9 cellular contexts compared by ENCODE assay signal in the genomic region with DNA sequence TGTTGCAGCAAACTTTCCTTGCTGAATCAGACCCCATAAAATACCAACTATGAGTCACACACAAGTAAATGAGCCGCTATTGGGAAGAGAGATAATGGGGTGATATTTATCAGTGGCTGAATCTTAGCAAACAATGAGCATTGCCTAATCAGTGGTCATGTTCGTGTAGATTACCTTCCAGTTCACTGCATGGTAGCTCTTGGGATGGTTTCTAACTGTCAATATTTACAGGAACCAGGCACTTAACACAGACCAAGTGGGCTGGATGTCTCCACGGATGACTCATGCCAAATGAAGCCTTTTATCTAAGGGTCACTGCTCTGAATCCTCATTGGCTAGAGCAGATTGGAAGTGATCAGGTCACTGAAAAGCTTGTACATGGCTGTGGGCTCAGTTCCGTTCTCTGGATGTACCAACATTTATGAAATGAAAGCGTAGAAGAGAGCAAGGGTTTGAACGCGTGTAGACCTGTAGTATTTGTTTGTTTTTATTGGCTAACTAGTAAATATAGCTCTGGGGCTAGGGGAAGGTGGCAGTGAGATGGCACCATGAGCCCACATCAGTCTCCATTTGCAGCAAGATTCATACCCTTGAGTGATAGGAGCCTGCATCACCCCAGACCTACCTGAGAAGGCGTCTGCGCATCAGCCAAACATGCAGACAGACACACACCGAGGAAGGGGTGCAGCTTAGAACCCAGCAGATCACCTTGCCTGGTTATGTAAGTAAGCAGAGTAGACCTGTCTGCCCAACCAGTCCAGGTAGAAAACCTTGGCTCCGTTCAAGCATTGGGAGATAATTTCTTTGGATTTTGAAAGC.
DNase-seq lines count a peak whose midpoint lies in the region; ATAC-seq and TF ChIP-seq lines count a peak whose summit lies in the region.
"Had no signal": no experiment of that assay in that cellular context is flagged by ENCODE, and none has a peak within 500 bp of the region (broad histone marks: within the 10 kb centered on the region; RNA-seq: fewer than 3 reads in every experiment).

No MANE protein-coding gene starts in this region.

- intact Hi-C loops in activated CD4-positive, alpha-beta T cell treated with anti-CD3 and anti-CD28 coated beads, Interleukin-2, amount 10 ng/mL, durations not matched to agents 24 days and 14 days (cut with micrococcal nuclease) = no loop called here
- intact Hi-C loops in colonic mucosa (cut with DNase I) = no loop called here

- no peak for TF ChIP-seq CTCF in OCI-LY1 (IDR thresholded peaks at IDR 0.05; ENCODE audit: low read length)
- TF ChIP-seq CTCF in colonic mucosa (IDR thresholded peaks at IDR 0.05) = no peak
- TF ChIP-seq CTCF in nephron (IDR thresholded peaks at IDR 0.05; ENCODE audit: unreplicated experiment in 3 of 3) = no peak
- no peak for TF ChIP-seq CTCF in GM13976 (IDR thresholded peaks at IDR 0.05; ENCODE audit: borderline replicate concordance, control extremely low read depth, extremely low read depth, insufficient read depth, missing control alignments)

- H3K4me1 Mint-ChIP-seq in activated CD4-positive, alpha-beta T cell treated with anti-CD3 and anti-CD28 coated beads, Interleukin-2, amount 10 ng/mL, durations not matched to agents 24 days and 14 days = peaks cover 86% of the 10 kb centered on the region
- H3K4me1 Mint-ChIP-seq in nephron = peaks cover 91% of the 10 kb centered on the region

- H3K9me3 ChIP-seq in OCI-LY1 (ENCODE audit: low read length) (no peaks in the 10 kb centered on the region), colonic mucosa (no peaks in the 10 kb centered on the region)

- no peaks in the 10 kb centered on the region for H4K20me1 ChIP-seq in OCI-LY1 (ENCODE audit: insufficient read depth, low read length)

- no peak for ATAC-seq in GM21576 (IDR thresholded peaks at IDR 0.05; ENCODE audit: unreplicated experiment)

- H3K27ac ChIP-seq in OCI-LY1 (ENCODE audit: low read depth, low read length, poor library complexity, severe bottlenecking) (peak overlapping the region; percentile 88), colonic mucosa (peak overlapping the region; percentile 90)

- H3K4me2 ChIP-seq in OCI-LY1 (ENCODE audit: low read length) = no peak overlapping the region

- H3K4me3 Mint-ChIP-seq in activated CD4-positive, alpha-beta T cell treated with anti-CD3 and anti-CD28 coated beads, Interleukin-2, amount 10 ng/mL, durations not matched to agents 24 days and 14 days = peak overlapping the region; percentile 52
- no peak overlapping the region for H3K4me3 Mint-ChIP-seq in nephron

- H3K4me1 ChIP-seq in OCI-LY1 (ENCODE audit: insufficient read depth, low read length, severe bottlenecking) (peaks cover 86% of the 10 kb centered on the region), colonic mucosa (peaks cover 27% of the 10 kb centered on the region)

- H3K9me2 ChIP-seq in OCI-LY1 (ENCODE audit: low read depth, low read length) = no peaks in the 10 kb centered on the region

- no peak overlapping the region for H2AFZ ChIP-seq in OCI-LY1 (ENCODE audit: low read length)

- no peak for DNase-seq in activated CD4-positive, alpha-beta T cell treated with anti-CD3 and anti-CD28 coated beads, Interleukin-2, amount 10 ng/mL, durations not matched to agents 24 days and 14 days
- no peak for DNase-seq in activated CD4-positive, alpha-beta T cell treated with anti-CD3 and anti-CD28 coated beads, Interleukin-2, amount 50 U/mL, for 4 hours
- no peak for DNase-seq in colonic mucosa
- no peak for DNase-seq in GM13976 (ENCODE audit: low spot score)
- no peak for DNase-seq in cerebellar nuclear complex (lab: John Stamatoyannopoulos, UW)
- DNase-seq: DND-41 had no signal

- peaks cover 16% of the 10 kb centered on the region for H3K36me3 Mint-ChIP-seq in activated CD4-positive, alpha-beta T cell treated with anti-CD3 and anti-CD28 coated beads, Interleukin-2, amount 10 ng/mL, durations not matched to agents 24 days and 14 days (ENCODE audit: low read depth)
- H3K36me3 Mint-ChIP-seq in nephron (ENCODE audit: low read depth) = no peaks in the 10 kb centered on the region

- peak overlapping the region; percentile 79 for H3K27ac Mint-ChIP-seq in activated CD4-positive, alpha-beta T cell treated with anti-CD3 and anti-CD28 coated beads, Interleukin-2, amount 10 ng/mL, durations not matched to agents 24 days and 14 days
- H3K27ac Mint-ChIP-seq in nephron = peak overlapping the region; percentile 10 to 93 (median 55)

- H3K36me3 ChIP-seq in OCI-LY1 (ENCODE audit: insufficient read depth, low read length) (no peaks in the 10 kb centered on the region), colonic mucosa (no peaks in the 10 kb centered on the region)

- no peak overlapping the region for H3K4me3 ChIP-seq in OCI-LY1 (ENCODE audit: low read depth, low read length, poor library complexity, severe bottlenecking)
- H3K4me3 ChIP-seq in colonic mucosa = no peak overlapping the region

- no peaks in the 10 kb centered on the region for H3K27me3 Mint-ChIP-seq in activated CD4-positive, alpha-beta T cell treated with anti-CD3 and anti-CD28 coated beads, Interleukin-2, amount 10 ng/mL, durations not matched to agents 24 days and 14 days
- H3K27me3 Mint-ChIP-seq in nephron (ENCODE audit: low read depth) = no peaks in the 10 kb centered on the region

- H3K9me3 Mint-ChIP-seq in activated CD4-positive, alpha-beta T cell treated with anti-CD3 and anti-CD28 coated beads, Interleukin-2, amount 10 ng/mL, durations not matched to agents 24 days and 14 days = peaks cover 7% of the 10 kb centered on the region
- no peaks in the 10 kb centered on the region for H3K9me3 Mint-ChIP-seq in nephron

- H3F3A ChIP-seq in OCI-LY1 (ENCODE audit: insufficient read depth, low read length) = peaks cover 5% of the 10 kb centered on the region; the same call in 1 of the 2 replicates

- H3K9ac ChIP-seq in OCI-LY1 (ENCODE audit: low read length) = no peak overlapping the region
- peak overlapping the region in 1 of 2 donors; percentile 78 for H3K9ac ChIP-seq in colonic mucosa (ENCODE audit: low read depth in 2 of 2, low read length in 2 of 2)

- H3K27me3 ChIP-seq in OCI-LY1 (ENCODE audit: insufficient read depth, low read length) = no peaks in the 10 kb centered on the region
- no peaks in the 10 kb centered on the region for H3K27me3 ChIP-seq in colonic mucosa

- in situ Hi-C loops in GM13976 (cut with MboI; ENCODE audit: low sequenced_read_pairs, unreplicated experiment) = loop anchor here (10.0 kb wide), 1 partner anchor 109 kb away; no protein-coding TSS in a partner anchor

- no peaks in the 10 kb centered on the region for H3K79me2 ChIP-seq in OCI-LY1 (ENCODE audit: insufficient read depth, low read length)
